Comparison of ENCODE assay signal across 1 cellular context in genomic region chr13:75445717-75446529, GRCh38.
TF ChIP-seq lines count a peak whose summit lies in the region.

No MANE protein-coding gene starts in this region.

TF ChIP-seq in K562, 482 proteins besides CTCF, POLR2A, EP300 and RAD21 (continued from another document):
- TF ChIP-seq CLOCK (CRISPR knock-in tag; IDR thresholded peaks at IDR 0.05; ENCODE audit: borderline replicate concordance) (no peak), PTTG1 (tag; IDR thresholded peaks at IDR 0.05; ENCODE audit: low read depth) (no peak), BDP1 (IDR thresholded peaks at IDR 0.05; ENCODE audit: insufficient read depth, insufficient read length) (no peak), RFX7 (CRISPR knock-in tag; IDR thresholded peaks at IDR 0.05) (no peak), SPI1 (IDR thresholded peaks at IDR 0.05; ENCODE audit: borderline replicate concordance, low read depth, low read length) (no peak), PCBP1 (IDR thresholded peaks at IDR 0.05; ENCODE audit: low read depth, low read length, poor library complexity, severe bottlenecking) (no peak), ZNF445 (CRISPR knock-in tag; IDR thresholded peaks at IDR 0.05; ENCODE audit: low read depth) (no peak), ADNP (tag; IDR thresholded peaks at IDR 0.05) (no peak), ZNF707 (CRISPR knock-in tag; conservative IDR thresholded peaks at IDR 0.05) (no peak), CREB3L1 (IDR thresholded peaks at IDR 0.05; ENCODE audit: borderline replicate concordance, low read depth) (no peak), TCF3 (CRISPR knock-in tag; IDR thresholded peaks at IDR 0.05) (no peak), FOSL1 (tag; conservative IDR thresholded peaks at IDR 0.05) (0 out of 2 replicates have a peak, but pooled peaks have one; percentile 15)
